ENCODE assay signal across 14 cellular contexts in genomic region chr11:57764972-57765371, GRCh38. TPM values are rescaled to one million over a fixed set of nuclear protein-coding genes. Genes with fewer than 3 reads are reported as not detected.
DNase-seq lines count a peak whose midpoint lies in the region; ATAC-seq and TF ChIP-seq lines count a peak whose summit lies in the region.
"Had no signal": no experiment of that assay in that cellular context is flagged by ENCODE, and none has a peak within 500 bp of the region (broad histone marks: within the 10 kb centered on the region; RNA-seq: fewer than 3 reads in every experiment).

No MANE protein-coding gene starts in this region.

- H3K9ac ChIP-seq in SK-N-SH, result no peak overlapping the region

- no peak for TF ChIP-seq POLR2A in upper lobe of left lung (IDR thresholded peaks at IDR 0.05)

- H2AFZ ChIP-seq in SK-N-SH (ENCODE audit: low read depth), result no peak overlapping the region

- H3F3A ChIP-seq in SK-N-SH (replicated peaks; ENCODE audit: insufficient read depth), result peaks cover 5% of the 10 kb centered on the region

- H4K20me1 ChIP-seq in SK-N-SH (ENCODE audit: insufficient read depth), result peaks cover 52% of the 10 kb centered on the region

- TF ChIP-seq RAD21 in SK-N-SH (IDR thresholded peaks at IDR 0.05; ENCODE audit: low read length), result no peak

- peaks cover 5 to 17% of the 10 kb centered on the region in 2 experiments; a peak in 3 of 4 replicates for H3K4me1 ChIP-seq in SK-N-SH (ENCODE audit: control insufficient read depth in 1 of 2, insufficient read depth in 2 of 2, low read depth in 1 of 2, low read length in 1 of 2)
- peaks cover 20 to 35% of the 10 kb centered on the region in 2 donors for H3K4me1 ChIP-seq in muscle layer of duodenum (ENCODE audit: control insufficient read depth in 1 of 2, insufficient read depth in 2 of 2, low read length in 2 of 2)
- H3K4me1 ChIP-seq in upper lobe of left lung, result peaks cover 26 to 53% (median 45%) of the 10 kb centered on the region in 4 donors

- ATAC-seq in SK-N-SH treated with all-trans-retinoic acid at 6 μM for 48 hours, result no peak
- ATAC-seq in upper lobe of left lung (ENCODE audit: low FRiP score in 2 of 2), result no peak

- no peaks in the 10 kb centered on the region for H3K9me2 ChIP-seq in SK-N-SH

- TF ChIP-seq EP300 in SK-N-SH (IDR thresholded peaks at IDR 0.05; ENCODE audit: borderline replicate concordance in 1 of 2, low read depth in 1 of 2, low read length in 1 of 2), result no peak
- no peak for TF ChIP-seq EP300 in upper lobe of left lung (IDR thresholded peaks at IDR 0.05)

- H3K36me3 ChIP-seq in SK-N-SH (replicated peaks in 1 of 2; ENCODE audit: control insufficient read depth in 1 of 2, insufficient read depth in 2 of 2, low read length in 1 of 2) (peaks cover 0 to 7% of the 10 kb centered on the region in 2 experiments), muscle layer of duodenum (ENCODE audit: control insufficient read depth in 1 of 2, insufficient read depth in 2 of 2, low read length in 2 of 2) (peaks cover 0 to 6% of the 10 kb centered on the region in 2 donors), upper lobe of left lung (no peaks in the 10 kb centered on the region)

- H3K27ac ChIP-seq in SK-N-SH (ENCODE audit: low read depth in 2 of 2, low read length in 1 of 2) (no peak overlapping the region), muscle layer of duodenum (ENCODE audit: low read length) (peak overlapping the region; percentile 99), upper lobe of left lung (peak overlapping the region; percentile 10 to 92 (median 88)), RWPE1 (no peak overlapping the region)

- H3K4me3 ChIP-seq in SK-N-SH (ENCODE audit: low read depth in 2 of 2, low read length in 1 of 2), result peak overlapping the region in 1 of 2 experiments; percentile 63; a peak in 2 of 4 replicates
- peak overlapping the region; percentile 81 to 88 for H3K4me3 ChIP-seq in muscle layer of duodenum (ENCODE audit: low read depth in 1 of 2, low read length in 2 of 2)
- peak overlapping the region in 3 of 4 donors; percentile 55 to 75 (median 63) for H3K4me3 ChIP-seq in upper lobe of left lung

- H3K27ac Mint-ChIP-seq in endothelial cell (ENCODE audit: unreplicated experiment), result peak overlapping the region; percentile 96
- H3K27ac Mint-ChIP-seq: activated naive CD8-positive, alpha-beta T cell treated with anti-CD3 and anti-CD28 coated beads, Interleukin-2, amount 10 ng/mL, durations not matched to agents 7 days and 5 days had no signal

- no peak for DNase-seq in SK-N-SH
- DNase-seq in endothelial cell (ENCODE audit: low spot score), result no peak
- no peak for DNase-seq in upper lobe of left lung
- DNase-seq in NCI-H69 (lab: John Stamatoyannopoulos, UW), result no peak
- DNase-seq in RWPE1 (ENCODE audit: low spot score), result no peak
- no peak for DNase-seq in NCI-H1436 treated with DMSO at 0.1 percent for 48 hours (lab: John Stamatoyannopoulos, UW)
- DNase-seq: 8988T; activated CD4-positive, CD25-positive, alpha-beta regulatory T cell treated with anti-CD3 and anti-CD28 coated beads, Interleukin-2, amount 50 U/mL, for 72 hours; activated naive CD8-positive, alpha-beta T cell treated with anti-CD3 and anti-CD28 coated beads, Interleukin-2, amount 10 ng/mL, durations not matched to agents 7 days and 5 days; hippocampal formation; MV-4-11 had no signal

- no peaks in the 10 kb centered on the region for H3K9me3 Mint-ChIP-seq in endothelial cell (ENCODE audit: unreplicated experiment)

- POLR2A ChIA-PET in SK-N-SH (lab: Yijun Ruan, JAX) (interaction anchor here (0.7 kb wide), 1 partner anchor 11 kb away, joined by 3 read pairs; no protein-coding TSS in a partner anchor), RWPE1 (lab: Yijun Ruan, JAX; ENCODE audit: low non-redundant PET) (no interaction called here)

- H3K27me3 Mint-ChIP-seq in endothelial cell (ENCODE audit: unreplicated experiment), result peaks cover 15% of the 10 kb centered on the region
- H3K27me3 Mint-ChIP-seq: activated naive CD8-positive, alpha-beta T cell treated with anti-CD3 and anti-CD28 coated beads, Interleukin-2, amount 10 ng/mL, durations not matched to agents 7 days and 5 days had no signal

- WGBS in SK-N-SH (ENCODE audit: low lambda C conversion rate), result 66% methylated on average over 2 of the region's 2 CpGs
- 14 to 32% methylated on average over 2 of the region's 2 CpGs for WGBS in upper lobe of left lung, 2 donors

- TF ChIP-seq CTCF in SK-N-SH (IDR thresholded peaks at IDR 0.05), result no peak
- no peak for TF ChIP-seq CTCF in endothelial cell (IDR thresholded peaks at IDR 0.05; ENCODE audit: unreplicated experiment)
- no peak for TF ChIP-seq CTCF in upper lobe of left lung (IDR thresholded peaks at IDR 0.05)
- TF ChIP-seq CTCF in RWPE1 (conservative IDR thresholded peaks at IDR 0.05; ENCODE audit: low read depth), result no peak

- no peaks in the 10 kb centered on the region for H3K9me3 ChIP-seq in SK-N-SH
- no peaks in the 10 kb centered on the region for H3K9me3 ChIP-seq in muscle layer of duodenum (ENCODE audit: control insufficient read depth in 1 of 2, low read length in 2 of 2)
- H3K9me3 ChIP-seq in upper lobe of left lung, result no peaks in the 10 kb centered on the region

- H3K4me3 Mint-ChIP-seq in endothelial cell (ENCODE audit: unreplicated experiment), result peak overlapping the region; percentile 100
- H3K4me3 Mint-ChIP-seq: activated naive CD8-positive, alpha-beta T cell treated with anti-CD3 and anti-CD28 coated beads, Interleukin-2, amount 10 ng/mL, durations not matched to agents 7 days and 5 days had no signal

- CTCF ChIA-PET in SK-N-SH (lab: Yijun Ruan, JAX) (interaction anchor here (1.0 to 10.0 kb wide), 3 partner anchors 11 to 35 kb away, joined by 3 to 116 read pairs (median 12); no protein-coding TSS in a partner anchor), RWPE1 (lab: Yijun Ruan, JAX) (interaction anchor here (3.9 kb wide), 1 partner anchor 36 kb away, joined by 22 read pairs; no protein-coding TSS in a partner anchor)

- H3K4me1 Mint-ChIP-seq in endothelial cell (ENCODE audit: unreplicated experiment), result peaks cover 57% of the 10 kb centered on the region

- peaks cover 33% of the 10 kb centered on the region for H3K36me3 Mint-ChIP-seq in endothelial cell (ENCODE audit: low read depth, unreplicated experiment)

- H3K27me3 ChIP-seq in SK-N-SH (ENCODE audit: insufficient read depth) (no peaks in the 10 kb centered on the region), muscle layer of duodenum (ENCODE audit: low read depth, low read length) (no peaks in the 10 kb centered on the region), upper lobe of left lung (no peaks in the 10 kb centered on the region)

- H3K79me2 ChIP-seq in SK-N-SH (ENCODE audit: insufficient read depth), result peaks cover 83% of the 10 kb centered on the region

- H3K4me2 ChIP-seq in SK-N-SH, result peak overlapping the region; percentile 86

TF ChIP-seq in SK-N-SH, 30 proteins besides CTCF, POLR2A, EP300 and RAD21 (continues in another document):
- TF ChIP-seq IRF3 (IDR thresholded peaks at IDR 0.05; ENCODE audit: low read depth, low read length) (no peak), EZH2phosphoT487 (IDR thresholded peaks at IDR 0.05; ENCODE audit: borderline replicate concordance, low read depth) (no peak), MXI1 (IDR thresholded peaks at IDR 0.05; ENCODE audit: low read depth, low read length) (no peak)

TF ChIP-seq in SK-N-SH treated with all-trans-retinoic acid at 6 μM for 48 hours, 23 proteins besides CTCF, POLR2A, EP300 and RAD21 (continues in another document):
- TF ChIP-seq RARB (CRISPR knock-in tag; IDR thresholded peaks at IDR 0.05) (no peak), CSDC2 (CRISPR knock-in tag; IDR thresholded peaks at IDR 0.05) (no peak)

RNA-seq across cellular contexts. Expression of gene CTNND1, which starts 3.4 kb away (rescaled TPM):
- polyA plus RNA-seq in SK-N-SH (2012; rRNA removed), result 39.4 and 49.4 TPM in 2 replicates
- polyA plus RNA-seq in SK-N-SH (2012; cell fraction: cytosol; rRNA removed), result 38.3 and 40.5 TPM in 2 replicates
- polyA plus RNA-seq in SK-N-SH (2012; cell fraction: nucleus; rRNA removed), result 59.2 and 69.5 TPM in 2 replicates
- total RNA-seq in endothelial cell (ENCODE audit: unreplicated experiment), result 350 TPM
- 100 to 1,000 TPM; 136 to 232 (median 214) TPM for total RNA-seq in upper lobe of left lung

RNA-seq across cellular contexts. Expression of gene BTBD18, which starts 13.4 kb away (rescaled TPM):
- polyA plus RNA-seq in SK-N-SH (2012; rRNA removed), result not detected in 2 replicates
- not detected in 2 replicates for polyA plus RNA-seq in SK-N-SH (2012; cell fraction: cytosol; rRNA removed)
- not detected in 2 replicates for polyA plus RNA-seq in SK-N-SH (2012; cell fraction: nucleus; rRNA removed)
- total RNA-seq in endothelial cell (ENCODE audit: unreplicated experiment) (not detected), upper lobe of left lung (not detected)
- total RNA-seq: activated naive CD8-positive, alpha-beta T cell treated with anti-CD3 and anti-CD28 coated beads, Interleukin-2, amount 10 ng/mL, durations not matched to agents 7 days and 5 days; OCI-LY7 had no signal

RNA-seq across cellular contexts. Expression of gene SELENOH, which starts 23.7 kb away (rescaled TPM):
- polyA plus RNA-seq in SK-N-SH (2012; rRNA removed), result 291 and 333 TPM in 2 replicates
- 289 and 306 TPM in 2 replicates for polyA plus RNA-seq in SK-N-SH (2012; cell fraction: cytosol; rRNA removed)
- 183 and 301 TPM in 2 replicates for polyA plus RNA-seq in SK-N-SH (2012; cell fraction: nucleus; rRNA removed)
- total RNA-seq in endothelial cell (ENCODE audit: unreplicated experiment) (210 TPM), upper lobe of left lung (100 to 1,000 TPM in 5 of 6 donors, 10 to 100 TPM in 1; 56.6 to 138 (median 120) TPM)

RNA-seq across cellular contexts. Expression of gene TMX2, which starts 52.6 kb away (rescaled TPM):
- polyA plus RNA-seq in SK-N-SH (2012; rRNA removed), result 88.6 and 94.6 TPM in 2 replicates
- polyA plus RNA-seq in SK-N-SH (2012; cell fraction: cytosol; rRNA removed), result 82.1 and 93.4 TPM in 2 replicates
- 99.7 and 117 TPM in 2 replicates for polyA plus RNA-seq in SK-N-SH (2012; cell fraction: nucleus; rRNA removed)
- total RNA-seq in endothelial cell (ENCODE audit: unreplicated experiment), result 51.0 TPM
- total RNA-seq in upper lobe of left lung, result 10 to 100 TPM; 16.2 to 67.3 (median 53.1) TPM

RNA-seq across cellular contexts. Expression of gene MED19, which starts 53.0 kb away (rescaled TPM):
- 35.2 and 38.7 TPM in 2 replicates for polyA plus RNA-seq in SK-N-SH (2012; rRNA removed)
- polyA plus RNA-seq in SK-N-SH (2012; cell fraction: cytosol; rRNA removed), result 32.2 and 33.1 TPM in 2 replicates
- polyA plus RNA-seq in SK-N-SH (2012; cell fraction: nucleus; rRNA removed), result 37.6 and 38.1 TPM in 2 replicates
- total RNA-seq in endothelial cell (ENCODE audit: unreplicated experiment) (20.5 TPM), upper lobe of left lung (10 to 100 TPM in 5 of 6 donors, 1 to 10 TPM in 1; 7.4 to 14.9 (median 13.5) TPM)

Comparison
In these comparisons a context has a peak if more than half of its experiments do, and no peak if none do; other contexts are left out.
1. H3K27ac ChIP-seq: peak in muscle layer of duodenum (single experiment) and upper lobe of left lung (4 of 4); none in SK-N-SH (0 of 2) and RWPE1 (single experiment).